8 cellular contexts compared by ENCODE assay signal in genomic region chr1:35717911-35718476, GRCh38. TPM values are rescaled to one million over a fixed set of nuclear protein-coding genes. Genes with fewer than 3 reads are reported as not detected.
DNase-seq lines count a peak whose midpoint lies in the region; ATAC-seq, FAIRE-seq and TF ChIP-seq lines count a peak whose summit lies in the region.

No MANE protein-coding gene starts in this region.

- no peak for ATAC-seq in HG03521 (IDR thresholded peaks at IDR 0.05; ENCODE audit: unreplicated experiment)
- ATAC-seq in HG02852 (IDR thresholded peaks at IDR 0.05; ENCODE audit: unreplicated experiment) = no peak

- no peaks in the 10 kb centered on the region for H3K9me3 ChIP-seq in stomach smooth muscle (ENCODE audit: control insufficient read depth in 2 of 2, low read length in 2 of 2)

- TF ChIP-seq CTCF in coronary artery (IDR thresholded peaks at IDR 0.05) (no peak), lower leg skin (IDR thresholded peaks at IDR 0.05) (no peak)

- WGBS in lower leg skin, 2 donors = 2 to 6% methylated on average over 10 of the region's 10 CpGs

- H3K4me3 ChIP-seq in coronary artery = peak overlapping the region; percentile 91
- H3K4me3 ChIP-seq in lower leg skin (ENCODE audit: low read depth, poor library complexity, severe bottlenecking) = peak overlapping the region; percentile 52
- peak overlapping the region; percentile 88 to 94 for H3K4me3 ChIP-seq in stomach smooth muscle (ENCODE audit: low read length in 2 of 2)

- peaks cover 10 to 16% of the 10 kb centered on the region in 2 donors for H3K36me3 ChIP-seq in stomach smooth muscle (ENCODE audit: control insufficient read depth in 2 of 2, insufficient read depth in 2 of 2, low read length in 2 of 2)

- H3K27ac ChIP-seq in coronary artery = peak overlapping the region; percentile 69 to 90
- H3K27ac ChIP-seq in stomach smooth muscle (ENCODE audit: low read length) = peak overlapping the region; percentile 69

- DNase-seq in AG08395 (ENCODE audit: low spot score) (peak; percentile 88), GM18507 (ENCODE audit: extremely low spot score, insufficient read length, low read depth) (no peak), RPMI8226 (peak; percentile 53), coronary artery (ENCODE audit: low spot score) (no peak), lower leg skin (ENCODE audit: low spot score in 2 of 2) (peak; percentile 54 to 93)

- peaks cover 38% of the 10 kb centered on the region for H3K4me1 ChIP-seq in stomach smooth muscle (ENCODE audit: control insufficient read depth, insufficient read depth, low read length)

- no peaks in the 10 kb centered on the region for H3K27me3 ChIP-seq in stomach smooth muscle (ENCODE audit: control insufficient read depth in 1 of 2, insufficient read depth in 2 of 2, low read length in 2 of 2)

- TF ChIP-seq POLR2A in lower leg skin (IDR thresholded peaks at IDR 0.05) = no peak

- peak; percentile 15 for FAIRE-seq in GM18507 (lab: Jason Lieb, UNC)

- intact Hi-C loops in lower leg skin (cut with DNase I; ENCODE audit: low total_unique reads) = loop anchor here (5.0 kb wide), 1 partner anchor 146 kb away; the partner anchor contains the start of gene TFAP2E

- H3K9ac ChIP-seq in stomach smooth muscle (ENCODE audit: low read length in 2 of 2) = peak overlapping the region; percentile 86 to 93

RNA-seq across cellular contexts. Expression of gene C1orf216, which starts 0.7 kb away (rescaled TPM):
- total RNA-seq in lower leg skin = 1 to 10 TPM; 5.6 to 9.8 (median 6.5) TPM

RNA-seq across cellular contexts. Expression of gene CLSPN, which starts 51.8 kb away (rescaled TPM):
- under 1 TPM in 3 of 4 donors, not detected in 1; 0.32 to 0.37 (median 0.34) TPM for total RNA-seq in lower leg skin

Comparison
In these comparisons a context has a peak if more than half of its experiments do, and no peak if none do; other contexts are left out.
1. DNase-seq: peak in AG08395 (single experiment), RPMI8226 (single experiment) and lower leg skin (2 of 2); none in GM18507 (single experiment) and coronary artery (single experiment).
2. Peak in every context shown above with its lines, with median percentiles within 50 percentile points of each other: H3K4me3 ChIP-seq.